ENCODE assay signal across 12 cellular contexts in the genomic region with DNA sequence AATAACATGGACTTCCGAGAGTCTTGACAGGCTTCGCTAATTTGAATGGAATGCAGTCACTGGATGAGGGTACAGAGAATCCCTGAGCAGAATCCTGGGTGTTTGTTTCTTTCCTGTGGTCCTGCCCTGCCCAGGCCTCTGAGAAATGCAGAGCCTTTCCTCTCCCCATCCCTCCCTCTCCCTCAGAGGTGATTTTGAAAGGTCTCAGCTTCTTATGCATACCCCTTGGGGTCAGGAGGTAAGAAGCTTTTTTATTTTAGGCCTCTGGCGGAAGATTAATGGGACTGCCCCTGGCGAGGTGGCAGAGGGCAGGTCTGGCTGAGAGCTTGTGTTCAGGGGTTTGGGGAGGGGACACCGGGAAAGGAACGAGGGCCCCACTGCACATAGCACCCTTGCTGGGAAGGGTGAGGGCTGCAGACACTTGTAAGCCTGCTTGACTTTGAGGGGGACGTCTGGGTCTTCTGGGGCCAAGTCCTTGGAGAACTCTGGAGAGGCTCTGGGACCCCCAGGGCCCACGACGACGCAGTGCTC.
DNase-seq lines count a peak whose midpoint lies in the region; ATAC-seq and TF ChIP-seq lines count a peak whose summit lies in the region.
"Had no signal": no experiment of that assay in that cellular context is flagged by ENCODE, and none has a peak within 500 bp of the region (broad histone marks: within the 10 kb centered on the region; RNA-seq: fewer than 3 reads in every experiment).

No MANE protein-coding gene starts in this region.

- no peaks in the 10 kb centered on the region for H3K27me3 ChIP-seq in GM23248 (replicated peaks; ENCODE audit: insufficient read depth)
- no peaks in the 10 kb centered on the region for H3K27me3 ChIP-seq in breast epithelium
- H3K27me3 ChIP-seq in layer of hippocampus (ENCODE audit: control insufficient read depth, insufficient read depth, low read length), result no peaks in the 10 kb centered on the region
- no peaks in the 10 kb centered on the region for H3K27me3 ChIP-seq in skeletal muscle satellite cell (ENCODE audit: control insufficient read depth, insufficient read depth, low read length)

- H3K9me2 ChIP-seq in GM23248 (ENCODE audit: insufficient read depth), result no peaks in the 10 kb centered on the region

- H3K27me3 Mint-ChIP-seq in natural killer cell (ENCODE audit: low read depth in 2 of 2), result peaks cover 0 to 8% of the 10 kb centered on the region in 2 donors

- peak overlapping the region; percentile 80 for H3K27ac ChIP-seq in GM23248
- H3K27ac ChIP-seq in breast epithelium, result peak overlapping the region; percentile 90
- H3K27ac ChIP-seq in layer of hippocampus (ENCODE audit: low read depth, low read length), result peak overlapping the region; percentile 30
- H3K27ac ChIP-seq: C4-2B had no signal

- no peak overlapping the region for H2AFZ ChIP-seq in GM23248

- no peak overlapping the region for H3K4me3 ChIP-seq in GM23248
- H3K4me3 ChIP-seq in breast epithelium, result no peak overlapping the region
- no peak overlapping the region for H3K4me3 ChIP-seq in skeletal muscle satellite cell (ENCODE audit: low read length)

- no peak for ATAC-seq in natural killer cell

- no peak overlapping the region for H3K27ac Mint-ChIP-seq in natural killer cell

- H3K4me1 ChIP-seq in GM23248 (ENCODE audit: insufficient read depth), result peaks cover 56% of the 10 kb centered on the region
- peaks cover 13 to 18% of the 10 kb centered on the region in 2 donors for H3K4me1 ChIP-seq in breast epithelium
- H3K4me1 ChIP-seq in skeletal muscle satellite cell (ENCODE audit: control insufficient read depth, insufficient read depth, low read length), result peaks cover 67% of the 10 kb centered on the region

- no peaks in the 10 kb centered on the region for H3K9me3 Mint-ChIP-seq in natural killer cell

- intact Hi-C loops in breast epithelium (cut with DNase I; ENCODE audit: low total_unique reads), result no loop called here
- intact Hi-C loops in natural killer cell (cut with micrococcal nuclease), result no loop called here

- H3K9me3 ChIP-seq in GM23248 (ENCODE audit: low read depth), result no peaks in the 10 kb centered on the region
- no peaks in the 10 kb centered on the region for H3K9me3 ChIP-seq in breast epithelium
- H3K9me3 ChIP-seq in skeletal muscle satellite cell (replicated peaks; ENCODE audit: low read length), result no peaks in the 10 kb centered on the region

- no peaks in the 10 kb centered on the region for H3K36me3 ChIP-seq in GM23248 (ENCODE audit: low read depth)
- no peaks in the 10 kb centered on the region for H3K36me3 ChIP-seq in breast epithelium
- no peaks in the 10 kb centered on the region for H3K36me3 ChIP-seq in skeletal muscle satellite cell (ENCODE audit: insufficient read depth, low read length)

- no peak overlapping the region for H3K4me3 Mint-ChIP-seq in natural killer cell

- DNase-seq in GM23248 (no peak), breast epithelium (ENCODE audit: low spot score in 2 of 2) (no peak), natural killer cell (no peak), NCI-H524 (lab: John Stamatoyannopoulos, UW) (no peak), NCI-H510A (lab: John Stamatoyannopoulos, UW) (no peak), SKM-1 (lab: John Stamatoyannopoulos, UW; ENCODE audit: unreplicated experiment) (no peak)
- DNase-seq: activated effector memory CD4-positive, alpha-beta T cell treated with Interleukin-2 at 50 U/mL for 16 hours; NCI-H524 treated with DMSO at 0.1 percent for 48 hours; T1000 had no signal

- H4K20me1 ChIP-seq in GM23248 (ENCODE audit: insufficient read depth), result no peaks in the 10 kb centered on the region

- TF ChIP-seq POLR2A in breast epithelium (IDR thresholded peaks at IDR 0.05), result no peak

- H3K9ac ChIP-seq in GM23248, result peak overlapping the region; percentile 39; the same call in 1 of the 2 replicates
- peak overlapping the region; percentile 69 for H3K9ac ChIP-seq in skeletal muscle satellite cell (ENCODE audit: low read depth, low read length)

- H3K79me2 ChIP-seq in GM23248 (ENCODE audit: insufficient read depth), result no peaks in the 10 kb centered on the region

- TF ChIP-seq CTCF in breast epithelium (IDR thresholded peaks at IDR 0.05) (no peak), natural killer cell (IDR thresholded peaks at IDR 0.05) (no peak)

- WGBS in GM23248 (ENCODE audit: low coverage in 1 of 2, low lambda C conversion rate in 2 of 2, missing lambda C conversion rate in 2 of 2), 2 experiments, result 91 to 94% methylated on average over 10 of the region's 10 CpGs

- no peaks in the 10 kb centered on the region for H3K36me3 Mint-ChIP-seq in natural killer cell

- H3K4me1 Mint-ChIP-seq in natural killer cell, result peaks cover 0 to 12% of the 10 kb centered on the region in 2 donors

- in situ Hi-C loops in GM23248 (cut with MboI), result no loop called here

- H3K4me2 ChIP-seq in GM23248 (ENCODE audit: unreplicated experiment) (peak overlapping the region; percentile 75), skeletal muscle satellite cell (ENCODE audit: low read length) (no peak overlapping the region)

- peaks cover 40% of the 10 kb centered on the region for H3F3A ChIP-seq in GM23248 (ENCODE audit: insufficient read depth)

Comparison
In these comparisons a context has a peak if more than half of its experiments do, and no peak if none do; other contexts are left out.
1. H3K27ac ChIP-seq: peak in every context shown above with its lines; median percentile 90 in breast epithelium; 80 in GM23248; 30 in layer of hippocampus.